1 cellular context compared by ENCODE assay signal in the genomic region with DNA sequence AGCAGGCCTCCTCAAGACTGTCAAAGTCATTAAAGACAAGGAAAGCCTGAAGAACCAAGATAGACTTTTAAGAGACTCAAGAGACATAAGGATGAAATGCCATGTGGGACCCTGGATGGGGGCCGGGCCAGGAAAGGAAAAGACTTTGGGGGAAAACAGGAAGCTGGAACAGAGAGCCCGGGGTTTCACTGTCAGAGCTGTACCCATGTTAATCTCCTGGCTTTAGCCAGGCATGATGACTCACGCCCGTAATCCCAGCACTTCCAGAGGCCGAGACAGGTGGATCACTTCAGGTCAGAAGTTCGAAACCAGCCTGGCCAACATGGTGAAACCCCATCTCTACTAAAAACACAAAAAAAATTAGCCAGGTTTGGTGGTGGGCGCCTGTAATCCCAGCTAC.
TF ChIP-seq lines count a peak whose summit lies in the region.

No MANE protein-coding gene starts in this region.

TF ChIP-seq in GM12891, 5 proteins besides CTCF, POLR2A, EP300 and RAD21:
- TF ChIP-seq SPI1 (IDR thresholded peaks at IDR 0.05; ENCODE audit: low read depth, low read length) (no peak), POLR2AphosphoS5 (IDR thresholded peaks at IDR 0.05; ENCODE audit: low read depth, low read length) (no peak), POU2F2 (IDR thresholded peaks at IDR 0.05; ENCODE audit: low read depth, low read length) (no peak), PAX5 (IDR thresholded peaks at IDR 0.05; ENCODE audit: insufficient read depth, low read length, severe bottlenecking) (no peak), TAF1 (IDR thresholded peaks at IDR 0.05; ENCODE audit: low read depth, low read length) (no peak)
